Comparison of ENCODE assay signal across 1 cellular context in genomic region chr7:75367282-75367681, GRCh38. TPM values are rescaled to one million over a fixed set of nuclear protein-coding genes. Genes with fewer than 3 reads are reported as not detected.
"Had no signal": no experiment of that assay in that cellular context is flagged by ENCODE, and none has a peak within 500 bp of the region (broad histone marks: within the 10 kb centered on the region; RNA-seq: fewer than 3 reads in every experiment).

No MANE protein-coding gene starts in this region.

RNA-seq across cellular contexts. Expression of gene TRIM73, which starts 28.1 kb away (rescaled TPM):
- total RNA-seq: HT1080 had no signal
